ENCODE assay signal across 8 cellular contexts in genomic region chr19:4969292-4969771, GRCh38. TPM values are rescaled to one million over a fixed set of nuclear protein-coding genes. Genes with fewer than 3 reads are reported as not detected.
DNase-seq lines count a peak whose midpoint lies in the region; ATAC-seq and TF ChIP-seq lines count a peak whose summit lies in the region.

No MANE protein-coding gene starts in this region.

- H3K9ac ChIP-seq in SU-DHL-6 (ENCODE audit: low read length), result peak overlapping the region; percentile 58

- no peaks in the 10 kb centered on the region for H3K9me3 ChIP-seq in SU-DHL-6 (ENCODE audit: insufficient read depth, low read length)
- H3K9me3 ChIP-seq in right cardiac atrium (ENCODE audit: control insufficient read depth, low read length), result no peaks in the 10 kb centered on the region

- H3K27ac ChIP-seq in SU-DHL-6 (ENCODE audit: low read depth, low read length) (no peak overlapping the region), right cardiac atrium (ENCODE audit: low read length) (peak overlapping the region; percentile 49)

- peaks cover 34% of the 10 kb centered on the region for H3K36me3 Mint-ChIP-seq in stimulated activated effector memory CD8-positive, alpha-beta T cell treated with anti-CD3 and anti-CD28 coated beads, Interleukin-12 subunit alpha, Interleukin-12 subunit beta, amount 100 ng/mL, for 72 hours

- no peaks in the 10 kb centered on the region for H3K9me3 Mint-ChIP-seq in stimulated activated effector memory CD8-positive, alpha-beta T cell treated with anti-CD3 and anti-CD28 coated beads, Interleukin-12 subunit alpha, Interleukin-12 subunit beta, amount 100 ng/mL, for 72 hours

- no peaks in the 10 kb centered on the region for H4K20me1 ChIP-seq in SU-DHL-6 (ENCODE audit: low read depth, low read length)

- H3K4me3 ChIP-seq in SU-DHL-6 (ENCODE audit: insufficient read depth, low read length, poor library complexity, severe bottlenecking) (peak overlapping the region; percentile 59), right cardiac atrium (ENCODE audit: low read length) (peak overlapping the region; percentile 89)

- peaks cover 24% of the 10 kb centered on the region for H3F3A ChIP-seq in SU-DHL-6 (ENCODE audit: insufficient read depth)

- DNase-seq in right cardiac atrium, result peak in 1 of 3 donors; percentile 56
- no peak for DNase-seq in stimulated activated effector memory CD8-positive, alpha-beta T cell treated with anti-CD3 and anti-CD28 coated beads, Interleukin-12 subunit alpha, Interleukin-12 subunit beta, amount 100 ng/mL, for 72 hours (ENCODE audit: low spot score in 2 of 2)
- DNase-seq in occipital lobe (lab: John Stamatoyannopoulos, UW), result no peak
- DNase-seq in stimulated activated CD4-positive, alpha-beta T cell treated with anti-CD3 and anti-CD28 coated beads, Interleukin-4, amount 100 ng/mL, for 24 hours, result no peak
- DNase-seq in NOMO-1 (lab: John Stamatoyannopoulos, UW; ENCODE audit: unreplicated experiment in 2 of 2), result no peak

- H3K4me1 ChIP-seq in right cardiac atrium (ENCODE audit: control insufficient read depth, insufficient read depth, low read length), result peaks cover 11% of the 10 kb centered on the region

- ATAC-seq in GM21737 (IDR thresholded peaks at IDR 0.05; ENCODE audit: unreplicated experiment), result peak; percentile 6
- ATAC-seq in right cardiac atrium, result no peak
- ATAC-seq in stimulated activated effector memory CD8-positive, alpha-beta T cell treated with anti-CD3 and anti-CD28 coated beads, Interleukin-12 subunit alpha, Interleukin-12 subunit beta, amount 100 ng/mL, for 72 hours, result no peak
- no peak for ATAC-seq in GM18868 (IDR thresholded peaks at IDR 0.05; ENCODE audit: unreplicated experiment)

- peaks cover 35% of the 10 kb centered on the region for H3K79me2 ChIP-seq in SU-DHL-6 (ENCODE audit: insufficient read depth, low read length)

- H3K9me2 ChIP-seq in SU-DHL-6 (replicated peaks; ENCODE audit: insufficient read depth, low read length), result no peaks in the 10 kb centered on the region

- intact Hi-C loops in right cardiac atrium (cut with DNase I), result no loop called here

- TF ChIP-seq CTCF in SU-DHL-6 (IDR thresholded peaks at IDR 0.05; ENCODE audit: insufficient read depth, low read length, poor library complexity, severe bottlenecking), result no peak

- H2AFZ ChIP-seq in SU-DHL-6 (ENCODE audit: low read depth, low read length, severe bottlenecking), result no peak overlapping the region

- H3K4me1 Mint-ChIP-seq in stimulated activated effector memory CD8-positive, alpha-beta T cell treated with anti-CD3 and anti-CD28 coated beads, Interleukin-12 subunit alpha, Interleukin-12 subunit beta, amount 100 ng/mL, for 72 hours, result peaks cover 56% of the 10 kb centered on the region

- H3K36me3 ChIP-seq in SU-DHL-6 (ENCODE audit: low read length), result 0 out of 2 replicates have a peak, but pooled peaks cover 3% of the 10 kb centered on the region

- under 1% methylated on average over 53 of the region's 54 CpGs for WGBS in right cardiac atrium

- peak overlapping the region; percentile 70 for H3K4me2 ChIP-seq in SU-DHL-6 (ENCODE audit: low read depth, low read length, poor library complexity, severe bottlenecking)

- H3K27ac Mint-ChIP-seq in stimulated activated effector memory CD8-positive, alpha-beta T cell treated with anti-CD3 and anti-CD28 coated beads, Interleukin-12 subunit alpha, Interleukin-12 subunit beta, amount 100 ng/mL, for 72 hours, result peak overlapping the region; percentile 97

- H3K27me3 ChIP-seq in SU-DHL-6 (ENCODE audit: low read length) (no peaks in the 10 kb centered on the region), right cardiac atrium (ENCODE audit: control insufficient read depth, insufficient read depth) (no peaks in the 10 kb centered on the region)

- peak overlapping the region; percentile 98 for H3K4me3 Mint-ChIP-seq in stimulated activated effector memory CD8-positive, alpha-beta T cell treated with anti-CD3 and anti-CD28 coated beads, Interleukin-12 subunit alpha, Interleukin-12 subunit beta, amount 100 ng/mL, for 72 hours

RNA-seq across cellular contexts. Expression of gene KDM4B, which starts 0.4 kb away (rescaled TPM):
- total RNA-seq in right cardiac atrium, result 10 to 100 TPM; 23.9 to 37.5 (median 30.8) TPM
- polyA plus RNA-seq in right cardiac atrium, result 18.8 TPM
- 30.9 TPM for total RNA-seq in occipital lobe
